ENCODE assay signal across 1 cellular context in the genomic region with DNA sequence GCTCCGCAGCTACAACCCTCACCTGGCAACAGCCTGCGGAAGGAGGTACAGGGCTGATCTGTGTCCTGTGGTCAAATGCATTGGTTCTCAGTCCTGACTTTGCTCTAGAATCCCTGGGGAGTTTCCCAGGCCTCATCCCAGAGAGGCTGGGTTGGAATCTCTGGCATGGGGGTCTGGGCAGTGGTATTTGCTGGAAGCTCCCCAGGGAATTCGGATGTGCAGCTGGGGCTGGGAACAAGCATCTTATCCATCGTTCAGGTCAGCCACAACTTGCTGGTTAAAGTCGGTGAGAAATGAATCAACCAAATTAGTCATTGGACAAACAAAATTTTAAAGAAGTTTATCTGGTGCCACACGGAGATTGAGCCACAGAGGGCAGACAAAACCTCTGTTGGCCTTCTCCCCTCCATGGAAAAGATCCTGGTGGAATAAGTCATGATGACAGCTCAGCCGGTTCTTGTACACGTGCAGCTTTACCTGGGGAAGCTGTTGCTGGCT.
TF ChIP-seq lines count a peak whose summit lies in the region.

No MANE protein-coding gene starts in this region.

TF ChIP-seq in GM23338, 12 proteins besides CTCF, POLR2A, EP300 and RAD21 (continued from another document):
- TF ChIP-seq, protein P1, sequence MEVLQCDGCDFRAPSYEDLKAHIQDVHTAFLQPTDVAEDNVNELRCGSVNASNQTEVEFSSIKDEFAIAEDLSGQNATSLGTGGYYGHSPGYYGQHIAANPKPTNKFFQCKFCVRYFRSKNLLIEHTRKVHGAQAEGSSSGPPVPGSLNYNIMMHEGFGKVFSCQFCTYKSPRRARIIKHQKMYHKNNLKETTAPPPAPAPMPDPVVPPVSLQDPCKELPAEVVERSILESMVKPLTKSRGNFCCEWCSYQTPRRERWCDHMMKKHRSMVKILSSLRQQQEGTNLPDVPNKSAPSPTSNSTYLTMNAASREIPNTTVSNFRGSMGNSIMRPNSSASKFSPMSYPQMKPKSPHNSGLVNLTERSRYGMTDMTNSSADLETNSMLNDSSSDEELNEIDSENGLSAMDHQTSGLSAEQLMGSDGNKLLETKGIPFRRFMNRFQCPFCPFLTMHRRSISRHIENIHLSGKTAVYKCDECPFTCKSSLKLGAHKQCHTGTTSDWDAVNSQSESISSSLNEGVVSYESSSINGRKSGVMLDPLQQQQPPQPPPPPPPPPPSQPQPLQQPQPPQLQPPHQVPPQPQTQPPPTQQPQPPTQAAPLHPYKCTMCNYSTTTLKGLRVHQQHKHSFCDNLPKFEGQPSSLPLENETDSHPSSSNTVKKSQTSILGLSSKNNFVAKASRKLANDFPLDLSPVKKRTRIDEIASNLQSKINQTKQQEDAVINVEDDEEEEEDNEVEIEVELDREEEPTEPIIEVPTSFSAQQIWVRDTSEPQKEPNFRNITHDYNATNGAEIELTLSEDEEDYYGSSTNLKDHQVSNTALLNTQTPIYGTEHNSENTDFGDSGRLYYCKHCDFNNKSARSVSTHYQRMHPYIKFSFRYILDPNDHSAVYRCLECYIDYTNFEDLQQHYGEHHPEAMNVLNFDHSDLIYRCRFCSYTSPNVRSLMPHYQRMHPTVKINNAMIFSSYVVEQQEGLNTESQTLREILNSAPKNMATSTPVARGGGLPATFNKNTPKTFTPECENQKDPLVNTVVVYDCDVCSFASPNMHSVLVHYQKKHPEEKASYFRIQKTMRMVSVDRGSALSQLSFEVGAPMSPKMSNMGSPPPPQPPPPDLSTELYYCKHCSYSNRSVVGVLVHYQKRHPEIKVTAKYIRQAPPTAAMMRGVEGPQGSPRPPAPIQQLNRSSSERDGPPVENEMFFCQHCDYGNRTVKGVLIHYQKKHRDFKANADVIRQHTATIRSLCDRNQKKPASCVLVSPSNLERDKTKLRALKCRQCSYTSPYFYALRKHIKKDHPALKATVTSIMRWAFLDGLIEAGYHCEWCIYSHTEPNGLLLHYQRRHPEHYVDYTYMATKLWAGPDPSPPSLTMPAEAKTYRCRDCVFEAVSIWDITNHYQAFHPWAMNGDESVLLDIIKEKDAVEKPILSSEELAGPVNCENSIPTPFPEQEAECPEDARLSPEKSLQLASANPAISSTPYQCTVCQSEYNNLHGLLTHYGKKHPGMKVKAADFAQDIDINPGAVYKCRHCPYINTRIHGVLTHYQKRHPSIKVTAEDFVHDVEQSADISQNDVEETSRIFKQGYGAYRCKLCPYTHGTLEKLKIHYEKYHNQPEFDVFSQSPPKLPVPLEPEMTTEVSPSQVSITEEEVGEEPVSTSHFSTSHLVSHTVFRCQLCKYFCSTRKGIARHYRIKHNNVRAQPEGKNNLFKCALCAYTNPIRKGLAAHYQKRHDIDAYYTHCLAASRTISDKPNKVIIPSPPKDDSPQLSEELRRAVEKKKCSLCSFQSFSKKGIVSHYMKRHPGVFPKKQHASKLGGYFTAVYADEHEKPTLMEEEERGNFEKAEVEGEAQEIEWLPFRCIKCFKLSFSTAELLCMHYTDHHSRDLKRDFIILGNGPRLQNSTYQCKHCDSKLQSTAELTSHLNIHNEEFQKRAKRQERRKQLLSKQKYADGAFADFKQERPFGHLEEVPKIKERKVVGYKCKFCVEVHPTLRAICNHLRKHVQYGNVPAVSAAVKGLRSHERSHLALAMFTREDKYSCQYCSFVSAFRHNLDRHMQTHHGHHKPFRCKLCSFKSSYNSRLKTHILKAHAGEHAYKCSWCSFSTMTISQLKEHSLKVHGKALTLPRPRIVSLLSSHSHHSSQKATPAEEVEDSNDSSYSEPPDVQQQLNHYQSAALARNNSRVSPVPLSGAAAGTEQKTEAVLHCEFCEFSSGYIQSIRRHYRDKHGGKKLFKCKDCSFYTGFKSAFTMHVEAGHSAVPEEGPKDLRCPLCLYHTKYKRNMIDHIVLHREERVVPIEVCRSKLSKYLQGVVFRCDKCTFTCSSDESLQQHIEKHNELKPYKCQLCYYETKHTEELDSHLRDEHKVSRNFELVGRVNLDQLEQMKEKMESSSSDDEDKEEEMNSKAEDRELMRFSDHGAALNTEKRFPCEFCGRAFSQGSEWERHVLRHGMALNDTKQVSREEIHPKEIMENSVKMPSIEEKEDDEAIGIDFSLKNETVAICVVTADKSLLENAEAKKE (CRISPR knock-in tag; IDR thresholded peaks at IDR 0.05), result no peak
- no peak for TF ChIP-seq CREB1 (CRISPR knock-in tag; IDR thresholded peaks at IDR 0.05; ENCODE audit: low read depth)
- TF ChIP-seq STAT1 (IDR thresholded peaks at IDR 0.05; ENCODE audit: unreplicated experiment), result no peak
- no peak for TF ChIP-seq JUNB (IDR thresholded peaks at IDR 0.05; ENCODE audit: unreplicated experiment)
- no peak for TF ChIP-seq EZH2phosphoT487 (IDR thresholded peaks at IDR 0.05; ENCODE audit: unreplicated experiment)
TF ChIP-seq in GM23338: peak in this region for 0.
